In genomic region chr1:58392083-58392482, GRCh38 we compare ENCODE assay signal across 10 cellular contexts.
DNase-seq lines count a peak whose midpoint lies in the region; ATAC-seq and TF ChIP-seq lines count a peak whose summit lies in the region.
"Had no signal": no experiment of that assay in that cellular context is flagged by ENCODE, and none has a peak within 500 bp of the region (broad histone marks: within the 10 kb centered on the region; RNA-seq: fewer than 3 reads in every experiment).

No MANE protein-coding gene starts in this region.

- no peak overlapping the region for H3K4me3 Mint-ChIP-seq in activated T-cell treated with anti-CD3 and anti-CD28 coated beads, Interleukin-2, amount 50 U/mL, for 4 hours
- no peak overlapping the region for H3K4me3 Mint-ChIP-seq in stimulated activated effector memory CD8-positive, alpha-beta T cell treated with anti-CD3 and anti-CD28 coated beads, Interleukin-12 subunit alpha, Interleukin-12 subunit beta, amount 100 ng/mL, for 72 hours

- peak; percentile 40; the same call in 1 of the 2 replicates for TF ChIP-seq POLR2A in Raji (IDR thresholded peaks at IDR 0.05; ENCODE audit: insufficient read depth, low read depth, low read length)

- H3K27me3 Mint-ChIP-seq in activated T-cell treated with anti-CD3 and anti-CD28 coated beads, Interleukin-2, amount 50 U/mL, for 4 hours (ENCODE audit: low read depth), result peaks cover 2% of the 10 kb centered on the region

- no peak overlapping the region for H3K27ac Mint-ChIP-seq in stimulated activated effector memory CD8-positive, alpha-beta T cell treated with anti-CD3 and anti-CD28 coated beads, Interleukin-12 subunit alpha, Interleukin-12 subunit beta, amount 100 ng/mL, for 72 hours

- no peaks in the 10 kb centered on the region for H3K9me3 Mint-ChIP-seq in activated T-cell treated with anti-CD3 and anti-CD28 coated beads, Interleukin-2, amount 50 U/mL, for 4 hours
- H3K9me3 Mint-ChIP-seq in stimulated activated effector memory CD8-positive, alpha-beta T cell treated with anti-CD3 and anti-CD28 coated beads, Interleukin-12 subunit alpha, Interleukin-12 subunit beta, amount 100 ng/mL, for 72 hours, result no peaks in the 10 kb centered on the region

- H3K36me3 Mint-ChIP-seq in activated T-cell treated with anti-CD3 and anti-CD28 coated beads, Interleukin-2, amount 50 U/mL, for 4 hours (ENCODE audit: insufficient read depth), result no peaks in the 10 kb centered on the region
- no peaks in the 10 kb centered on the region for H3K36me3 Mint-ChIP-seq in stimulated activated effector memory CD8-positive, alpha-beta T cell treated with anti-CD3 and anti-CD28 coated beads, Interleukin-12 subunit alpha, Interleukin-12 subunit beta, amount 100 ng/mL, for 72 hours

- DNase-seq in activated T-cell treated with anti-CD3 and anti-CD28 coated beads, Interleukin-2, amount 50 U/mL, for 4 hours, result no peak
- DNase-seq in activated T-cell treated with anti-CD3 and anti-CD28 coated beads for 4 hours (no peak), NCI-H2227 treated with DMSO at 0.1 percent for 48 hours (lab: John Stamatoyannopoulos, UW) (no peak), NCI-H510A treated with DMSO at 0.1 percent for 48 hours (lab: John Stamatoyannopoulos, UW) (no peak)
- DNase-seq in stimulated activated effector memory CD8-positive, alpha-beta T cell treated with anti-CD3 and anti-CD28 coated beads, Interleukin-12 subunit alpha, Interleukin-12 subunit beta, amount 100 ng/mL, for 72 hours (ENCODE audit: low spot score in 2 of 2), result peak in 1 of 2 donors; percentile 50
- DNase-seq: effector CD8-positive, alpha-beta T cell; hippocampal formation had no signal

- ATAC-seq in activated T-cell treated with anti-CD3 and anti-CD28 coated beads, Interleukin-2, amount 50 U/mL, for 4 hours, result peak; percentile 59 to 78
- ATAC-seq in HG02610 (IDR thresholded peaks at IDR 0.05; ENCODE audit: unreplicated experiment) (peak; percentile 83), HG02763 (IDR thresholded peaks at IDR 0.05; ENCODE audit: unreplicated experiment) (no peak)
- peak; percentile 90 for ATAC-seq in stimulated activated effector memory CD8-positive, alpha-beta T cell treated with anti-CD3 and anti-CD28 coated beads, Interleukin-12 subunit alpha, Interleukin-12 subunit beta, amount 100 ng/mL, for 72 hours

- no peaks in the 10 kb centered on the region for H3K4me1 Mint-ChIP-seq in activated T-cell treated with anti-CD3 and anti-CD28 coated beads, Interleukin-2, amount 50 U/mL, for 4 hours (ENCODE audit: low read depth)
- H3K4me1 Mint-ChIP-seq in stimulated activated effector memory CD8-positive, alpha-beta T cell treated with anti-CD3 and anti-CD28 coated beads, Interleukin-12 subunit alpha, Interleukin-12 subunit beta, amount 100 ng/mL, for 72 hours, result no peaks in the 10 kb centered on the region
